In genomic region chr3:160379628-160380214, GRCh38 we compare ENCODE assay signal across 17 cellular contexts.
"Had no signal": no experiment of that assay in that cellular context is flagged by ENCODE, and none has a peak within 500 bp of the region (broad histone marks: within the 10 kb centered on the region; RNA-seq: fewer than 3 reads in every experiment).

No MANE protein-coding gene starts in this region.

- H3K9me3 ChIP-seq: heart left ventricle, right atrium auricular region, stomach, thoracic aorta, uterus had no signal

- H3K27me3 Mint-ChIP-seq: activated CD4-positive, alpha-beta memory T cell treated with anti-CD3 and anti-CD28 coated beads, Interleukin-2, amount 10 ng/mL, durations not matched to agents 7 days and 5 days; activated CD4-positive, alpha-beta T cell treated with anti-CD3 and anti-CD28 coated beads for 36 hours; activated naive CD8-positive, alpha-beta T cell treated with anti-CD3 and anti-CD28 coated beads, Interleukin-2, amount 50 U/mL, for 24 hours had no signal

- H3K36me3 Mint-ChIP-seq: natural killer cell had no signal

- H3K27me3 ChIP-seq: heart left ventricle, right atrium auricular region, stomach, uterus had no signal

- H3K4me3 Mint-ChIP-seq: activated CD4-positive, alpha-beta memory T cell treated with anti-CD3 and anti-CD28 coated beads, Interleukin-2, amount 10 ng/mL, durations not matched to agents 7 days and 5 days; activated CD4-positive, alpha-beta T cell treated with anti-CD3 and anti-CD28 coated beads for 36 hours; activated naive CD8-positive, alpha-beta T cell treated with anti-CD3 and anti-CD28 coated beads, Interleukin-2, amount 50 U/mL, for 24 hours; activated T-helper 1 cell treated with anti-CD3 and anti-CD28 coated beads, Interleukin-12 subunit alpha, Interleukin-12 subunit beta, Interleukin-2, Interleukin-4 antibody, amounts not matched to agents 30 ng/mL and 10 ng/mL and 1 ng/mL, durations not matched to agents 14 hours and 24 hours and 36 hours; natural killer cell had no signal

- H3K27ac ChIP-seq: heart left ventricle, right atrium auricular region, skin epidermis, stomach, thoracic aorta, uterus had no signal

- H3K4me1 ChIP-seq: heart left ventricle, stomach, uterus had no signal

- H3K27ac Mint-ChIP-seq: activated CD4-positive, alpha-beta memory T cell treated with anti-CD3 and anti-CD28 coated beads, Interleukin-2, amount 10 ng/mL, durations not matched to agents 7 days and 5 days; activated CD4-positive, alpha-beta T cell treated with anti-CD3 and anti-CD28 coated beads for 36 hours; activated naive CD8-positive, alpha-beta T cell treated with anti-CD3 and anti-CD28 coated beads, Interleukin-2, amount 50 U/mL, for 24 hours; activated T-helper 1 cell treated with anti-CD3 and anti-CD28 coated beads, Interleukin-12 subunit alpha, Interleukin-12 subunit beta, Interleukin-2, Interleukin-4 antibody, amounts not matched to agents 30 ng/mL and 10 ng/mL and 1 ng/mL, durations not matched to agents 14 hours and 24 hours and 36 hours; natural killer cell had no signal

- H3K4me1 Mint-ChIP-seq: activated CD4-positive, alpha-beta memory T cell treated with anti-CD3 and anti-CD28 coated beads, Interleukin-2, amount 10 ng/mL, durations not matched to agents 7 days and 5 days; natural killer cell had no signal

- H3K9me3 Mint-ChIP-seq: activated CD4-positive, alpha-beta memory T cell treated with anti-CD3 and anti-CD28 coated beads, Interleukin-2, amount 10 ng/mL, durations not matched to agents 7 days and 5 days; activated naive CD8-positive, alpha-beta T cell treated with anti-CD3 and anti-CD28 coated beads, Interleukin-2, amount 50 U/mL, for 24 hours; activated T-helper 1 cell treated with anti-CD3 and anti-CD28 coated beads, Interleukin-12 subunit alpha, Interleukin-12 subunit beta, Interleukin-2, Interleukin-4 antibody, amounts not matched to agents 30 ng/mL and 10 ng/mL and 1 ng/mL, durations not matched to agents 14 hours and 24 hours and 36 hours; natural killer cell had no signal

- H3K36me3 ChIP-seq: thoracic aorta, uterus had no signal

- DNase-seq: activated CD4-positive, alpha-beta memory T cell treated with anti-CD3 and anti-CD28 coated beads, Interleukin-2, amount 10 ng/mL, durations not matched to agents 7 days and 5 days; activated CD4-positive, alpha-beta T cell treated with anti-CD3 and anti-CD28 coated beads for 36 hours; activated CD8-positive, alpha-beta memory T cell treated with anti-CD3 and anti-CD28 coated beads, Interleukin-2, amount 50 U/mL, for 4 hours; activated naive CD4-positive, alpha-beta T cell; activated naive CD8-positive, alpha-beta T cell treated with anti-CD3 and anti-CD28 coated beads, Interleukin-2, amount 50 U/mL, for 24 hours; heart left ventricle; natural killer cell; nucleus accumbens; stimulated activated CD4-positive, alpha-beta T cell treated with anti-CD3 and anti-CD28 coated beads, Interleukin-4, amount 100 ng/mL, for 4 hours; stomach; T1000; uterus had no signal

- H3K4me3 ChIP-seq: heart left ventricle, lung, right atrium auricular region, skin epidermis, stomach, thoracic aorta, uterus had no signal

- ATAC-seq: activated CD4-positive, alpha-beta T cell treated with anti-CD3 and anti-CD28 coated beads for 36 hours; activated naive CD8-positive, alpha-beta T cell treated with anti-CD3 and anti-CD28 coated beads, Interleukin-2, amount 50 U/mL, for 24 hours; heart left ventricle; natural killer cell had no signal
